Comparison of ENCODE assay signal across 8 cellular contexts in the genomic region with DNA sequence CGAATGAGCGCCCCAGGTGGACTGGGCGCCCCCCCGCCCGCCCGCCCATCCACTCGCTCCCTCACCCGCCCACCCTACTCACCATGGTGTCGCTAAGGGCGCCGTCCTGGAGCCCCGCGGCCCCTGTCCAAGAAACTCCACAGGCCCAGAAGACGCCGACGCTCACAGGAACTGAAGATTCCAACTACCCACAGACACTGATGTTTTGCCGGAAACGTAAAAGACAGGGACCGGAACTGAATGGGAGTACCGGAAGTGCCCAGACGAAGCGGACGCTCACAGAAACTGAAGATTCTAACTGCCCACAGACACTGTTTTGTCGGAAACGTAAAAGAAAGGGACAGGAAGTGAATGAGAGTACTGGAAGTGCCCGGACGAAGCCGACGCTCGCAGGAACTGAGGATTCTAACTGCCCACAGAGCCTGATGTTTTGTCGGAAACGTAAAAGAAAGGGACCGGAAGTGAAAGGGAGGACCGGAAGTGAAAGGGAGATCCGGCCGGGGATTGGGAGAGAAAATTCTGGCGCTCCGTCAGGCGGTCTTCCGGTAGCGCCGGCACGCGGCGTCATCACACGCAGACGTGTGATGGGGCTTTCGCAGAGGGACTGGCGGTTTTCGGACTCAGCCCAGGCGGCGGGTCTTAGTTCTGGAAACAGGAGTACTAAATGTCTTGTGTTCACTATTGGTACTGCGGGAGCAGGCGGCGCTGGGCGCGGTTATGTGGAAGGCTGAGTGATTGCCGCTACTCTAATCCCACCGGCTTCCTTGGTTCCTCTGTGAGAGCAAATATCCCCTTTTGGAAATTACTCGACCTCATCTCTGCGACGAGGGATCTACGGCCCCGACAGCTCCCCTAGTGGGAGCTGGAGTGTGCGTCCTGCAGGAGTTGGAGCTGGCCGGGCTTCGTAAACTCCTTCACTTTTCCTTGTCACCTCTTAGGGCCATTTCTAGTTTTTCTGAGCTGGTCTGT. TPM values are rescaled to one million over a fixed set of nuclear protein-coding genes. Genes with fewer than 3 reads are reported as not detected.
DNase-seq lines count a peak whose midpoint lies in the region; ATAC-seq and TF ChIP-seq lines count a peak whose summit lies in the region.

Gene ISY1 (minus strand): TSS at position 173 of the 969 bp plus-strand sequence. CDS start 88 bp downstream, at position 85.

- no peaks in the 10 kb centered on the region for H3K9me3 Mint-ChIP-seq in activated naive CD4-positive, alpha-beta T cell treated with anti-CD3 and anti-CD28 coated beads, Interleukin-2, amount 10 ng/mL, durations not matched to agents 7 days and 5 days

- TF ChIP-seq CTCF in GM10266 (IDR thresholded peaks at IDR 0.05; ENCODE audit: control insufficient read depth, insufficient read depth, low read depth, missing control alignments) (peak; percentile 73), NB4 (IDR thresholded peaks at IDR 0.05; ENCODE audit: low read depth, low read length) (peak; percentile 90)

- peaks cover 36% of the 10 kb centered on the region for H3K4me1 Mint-ChIP-seq in activated naive CD4-positive, alpha-beta T cell treated with anti-CD3 and anti-CD28 coated beads, Interleukin-2, amount 10 ng/mL, durations not matched to agents 7 days and 5 days

- peaks cover 32% of the 10 kb centered on the region for H3K36me3 Mint-ChIP-seq in activated naive CD4-positive, alpha-beta T cell treated with anti-CD3 and anti-CD28 coated beads, Interleukin-2, amount 10 ng/mL, durations not matched to agents 7 days and 5 days

- H3K4me3 Mint-ChIP-seq in activated naive CD4-positive, alpha-beta T cell treated with anti-CD3 and anti-CD28 coated beads, Interleukin-2, amount 10 ng/mL, durations not matched to agents 7 days and 5 days = peak within 1 kb of the TSS; percentile 91

- ATAC-seq in HG02571 (IDR thresholded peaks at IDR 0.05; ENCODE audit: unreplicated experiment) = peak; percentile 80

- H3K27ac Mint-ChIP-seq in activated naive CD4-positive, alpha-beta T cell treated with anti-CD3 and anti-CD28 coated beads, Interleukin-2, amount 10 ng/mL, durations not matched to agents 7 days and 5 days = peak within 1 kb of the TSS; percentile 97

- H3K36me3 ChIP-seq in SK-N-MC (ENCODE audit: insufficient read depth, low read length) = peaks cover 28% of the 10 kb centered on the region

- H3K4me3 ChIP-seq in NB4 (ENCODE audit: low read depth, low read length) (peak within 1 kb of the TSS; percentile 96), SK-N-MC (peak within 1 kb of the TSS; percentile 91)

- DNase-seq in GM10266 (ENCODE audit: extremely low spot score) (peak; percentile 88), NB4 (ENCODE audit: low read depth) (peak; percentile 96), SK-N-MC (ENCODE audit: low read depth, low spot score) (peak; percentile 99), germinal center (ENCODE audit: low spot score) (peak; percentile 92), occipital lobe (lab: John Stamatoyannopoulos, UW) (peak; percentile 85)
- DNase-seq in activated naive CD4-positive, alpha-beta T cell treated with anti-CD3 and anti-CD28 coated beads, Interleukin-2, amount 10 ng/mL, durations not matched to agents 7 days and 5 days = peak; percentile 91

- peak within 1 kb of the TSS; percentile 99 for H3K27ac ChIP-seq in SK-N-MC
- H3K27ac ChIP-seq in temporal lobe (ENCODE audit: low read depth, low read length) = peak within 1 kb of the TSS; percentile 94

- H3K9me3 ChIP-seq in SK-N-MC (ENCODE audit: low read depth, low read length) = no peaks in the 10 kb centered on the region

- peak within 1 kb of the TSS; percentile 93 for H3K9ac ChIP-seq in SK-N-MC (ENCODE audit: insufficient read length)

- peaks cover 4% of the 10 kb centered on the region for H3K27me3 Mint-ChIP-seq in activated naive CD4-positive, alpha-beta T cell treated with anti-CD3 and anti-CD28 coated beads, Interleukin-2, amount 10 ng/mL, durations not matched to agents 7 days and 5 days

- CTCF ChIA-PET in activated naive CD4-positive, alpha-beta T cell treated with anti-CD3 and anti-CD28 coated beads, Interleukin-2, amount 10 ng/mL, durations not matched to agents 7 days and 5 days (lab: Charles Lee) = interaction anchor here (0.7 to 3.2 kb wide), 24 partner anchors 9 to 281 kb away, joined by 3 to 87 read pairs (median 6); partner anchors contain the start of genes ACAD9, CNBP, COPG1 and RAB43

- peak; percentile 72 for TF ChIP-seq POLR2A in NB4 (IDR thresholded peaks at IDR 0.05; ENCODE audit: extremely low read depth, insufficient read length)

RNA-seq across cellular contexts. Expression of gene ISY1, which starts in this region (rescaled TPM):
- total RNA-seq in occipital lobe (16.8 TPM), temporal lobe (8.1 TPM)

Comparison
In these comparisons a context has a peak if more than half of its experiments do, and no peak if none do; other contexts are left out.
1. Peak in every context shown above with its lines: DNase-seq, ATAC-seq, H3K4me3 ChIP-seq and H3K27ac ChIP-seq.